ENCODE assay signal across 25 cellular contexts in the genomic region with DNA sequence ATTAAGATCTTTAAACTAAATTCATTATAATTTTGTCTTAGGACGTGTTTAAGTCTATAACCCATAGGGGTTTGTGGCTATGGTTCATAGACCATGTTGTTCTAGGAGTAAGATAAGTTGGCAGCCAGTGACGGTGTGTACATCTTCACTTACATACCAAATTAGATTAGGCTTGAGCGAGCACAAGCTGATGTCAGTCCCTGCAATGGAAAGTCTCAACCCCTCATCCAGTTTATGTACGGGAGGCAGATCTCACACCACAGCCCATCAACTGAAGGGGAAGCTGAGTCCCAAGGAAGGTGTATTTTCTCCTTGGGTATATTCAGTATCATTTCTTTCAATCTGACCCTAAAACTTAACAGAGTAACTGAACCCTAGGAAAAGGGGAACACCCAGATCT.
"Had no signal": no experiment of that assay in that cellular context is flagged by ENCODE, and none has a peak within 500 bp of the region (broad histone marks: within the 10 kb centered on the region; RNA-seq: fewer than 3 reads in every experiment).

No MANE protein-coding gene starts in this region.

- H3K27ac ChIP-seq: epithelial cell of prostate, gastrocnemius medialis, lower lobe of right lung, ovary, stomach, thyroid gland, vagina had no signal

- H3K36me3 Mint-ChIP-seq: naive thymus-derived CD8-positive, alpha-beta T cell had no signal

- H3K9me3 ChIP-seq: gastrocnemius medialis, lower lobe of right lung, ovary, stomach, thyroid gland, vagina had no signal

- H3K27me3 ChIP-seq: ovary, stomach, thyroid gland, vagina had no signal

- H3K36me3 ChIP-seq: gastrocnemius medialis, lower lobe of right lung, ovary, stomach, thyroid gland, vagina had no signal

- H3K4me3 Mint-ChIP-seq: dendritic cell treated with granulocyte-macrophage colony-stimulating factor and Interleukin-4, amounts not matched to agents 40 ng/mL and 50 ng/mL, for 4 days; endodermal cell; naive thymus-derived CD8-positive, alpha-beta T cell; nephron progenitor cell; stimulated activated effector memory CD8-positive, alpha-beta T cell treated with anti-CD3 and anti-CD28 coated beads, Interleukin-12 subunit alpha, Interleukin-12 subunit beta, amount 100 ng/mL, for 72 hours had no signal

- FAIRE-seq: keratinocyte had no signal

- H3K4me1 ChIP-seq: thyroid gland had no signal

- H3K4me2 ChIP-seq: smooth muscle cell had no signal

- H3K9me3 Mint-ChIP-seq: dendritic cell treated with granulocyte-macrophage colony-stimulating factor and Interleukin-4, amounts not matched to agents 40 ng/mL and 50 ng/mL, for 4 days; endodermal cell; naive thymus-derived CD8-positive, alpha-beta T cell; nephron progenitor cell; stimulated activated effector memory CD8-positive, alpha-beta T cell treated with anti-CD3 and anti-CD28 coated beads, Interleukin-12 subunit alpha, Interleukin-12 subunit beta, amount 100 ng/mL, for 72 hours had no signal

- DNase-seq: effector CD8-positive, alpha-beta T cell; endodermal cell; foreskin fibroblast; gastrocnemius medialis; left ventricle myocardium superior; lower lobe of right lung; naive thymus-derived CD8-positive, alpha-beta T cell; nephron progenitor cell; occipital lobe; ovary; stimulated activated CD4-positive, alpha-beta T cell treated with anti-CD3 and anti-CD28 coated beads, Interleukin-12 subunit alpha, Interleukin-12 subunit beta, amount 100 ng/mL, for 4 hours; stimulated activated CD4-positive, alpha-beta T cell treated with anti-CD3 and anti-CD28 coated beads, Interleukin-1b, Interleukin-23, amount 100 ng/mL, for 48 hours; stimulated activated CD4-positive, alpha-beta T cell treated with anti-CD3 and anti-CD28 coated beads, Interleukin-4, amount 100 ng/mL, for 1 hour; stimulated activated naive CD4-positive, alpha-beta T cell treated with Interleukin-2 at 50 U/mL for 16 hours; stomach; thyroid gland; trophoblast cell had no signal

- ATAC-seq: esophagus mucosa; gastrocnemius medialis; left ventricle myocardium superior; lower lobe of right lung; naive thymus-derived CD8-positive, alpha-beta T cell; sciatic nerve had no signal

- H3K27ac Mint-ChIP-seq: dendritic cell treated with granulocyte-macrophage colony-stimulating factor and Interleukin-4, amounts not matched to agents 40 ng/mL and 50 ng/mL, for 4 days; endodermal cell; naive thymus-derived CD8-positive, alpha-beta T cell; nephron progenitor cell; stimulated activated effector memory CD8-positive, alpha-beta T cell treated with anti-CD3 and anti-CD28 coated beads, Interleukin-12 subunit alpha, Interleukin-12 subunit beta, amount 100 ng/mL, for 72 hours had no signal

- H3K4me3 ChIP-seq: gastrocnemius medialis, lower lobe of right lung, ovary, smooth muscle cell, stomach, thyroid gland, vagina had no signal
